Comparison of ENCODE assay signal across 9 cellular contexts in the genomic region with DNA sequence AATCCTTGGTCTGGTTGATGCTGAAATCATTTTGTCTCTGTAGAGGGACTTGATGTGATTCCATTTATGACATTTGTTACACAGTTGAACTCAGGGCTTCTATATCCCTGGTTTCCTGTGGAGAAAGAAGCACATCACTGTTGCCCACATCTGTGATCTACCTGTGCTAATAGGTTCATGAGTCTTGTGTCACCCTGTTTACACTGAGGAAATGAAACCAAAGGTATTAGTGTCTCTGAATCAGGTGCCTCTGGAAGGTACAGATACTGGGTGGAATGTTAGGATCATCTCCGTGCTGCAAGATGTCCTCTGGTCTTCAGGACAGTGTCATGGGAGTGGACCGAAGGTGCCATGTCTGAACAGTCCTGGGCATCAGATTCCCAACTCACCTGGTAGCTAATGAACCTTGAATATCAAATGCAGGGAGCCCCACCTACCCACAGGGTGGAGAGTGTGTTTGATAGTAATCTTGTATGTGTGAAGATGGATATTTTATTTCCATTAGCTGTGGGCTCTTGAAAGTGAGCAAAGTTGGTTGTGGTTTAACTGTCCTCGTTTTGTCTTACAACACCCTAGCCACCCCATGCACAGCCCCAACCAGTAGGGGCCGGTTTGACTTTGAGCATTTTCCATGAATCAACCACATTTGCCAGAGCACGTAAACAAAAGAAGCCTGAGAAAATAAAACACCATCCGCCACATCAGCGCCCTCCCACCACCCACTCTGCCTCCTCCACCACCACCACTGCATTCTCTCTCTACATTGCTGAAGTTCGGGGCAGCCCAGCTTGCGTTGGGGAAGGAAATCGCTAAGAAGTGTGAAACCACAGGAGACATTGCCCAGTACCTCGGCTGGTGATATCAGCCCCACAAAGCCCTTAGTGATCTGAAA. TPM values are rescaled to one million over a fixed set of nuclear protein-coding genes. Genes with fewer than 3 reads are reported as not detected.
DNase-seq lines count a peak whose midpoint lies in the region; ATAC-seq and TF ChIP-seq lines count a peak whose summit lies in the region.
"Had no signal": no experiment of that assay in that cellular context is flagged by ENCODE, and none has a peak within 500 bp of the region (broad histone marks: within the 10 kb centered on the region; RNA-seq: fewer than 3 reads in every experiment).

No MANE protein-coding gene starts in this region.

- no peaks in the 10 kb centered on the region for H3K9me3 ChIP-seq in right atrium auricular region
- H3K9me3 ChIP-seq in heart right ventricle = no peaks in the 10 kb centered on the region
- H3K9me3 ChIP-seq in MG63 = no peaks in the 10 kb centered on the region
- H3K9me3 ChIP-seq: A549 had no signal

- no peaks in the 10 kb centered on the region for H3K9me3 Mint-ChIP-seq in activated CD8-positive, alpha-beta T cell treated with anti-CD3 and anti-CD28 coated beads for 36 hours

- intact Hi-C loops in Right ventricle myocardium inferior (cut with DNase I) = no loop called here
- intact Hi-C loops in activated CD8-positive, alpha-beta T cell treated with anti-CD3 and anti-CD28 coated beads for 36 hours (cut with micrococcal nuclease) = loop anchor here (5.0 kb wide), 2 partner anchors 85 to 135 kb away; no protein-coding TSS in a partner anchor
- intact Hi-C loops in heart right ventricle (cut with DNase I) = no loop called here

- ATAC-seq in Right ventricle myocardium inferior = no peak
- ATAC-seq in activated CD8-positive, alpha-beta T cell treated with anti-CD3 and anti-CD28 coated beads for 36 hours = peak; percentile 89
- peak in 5 of 8 donors; percentile 48 to 56 (median 52) for ATAC-seq in heart right ventricle
- ATAC-seq: A549 had no signal

- CTCF ChIA-PET in activated CD8-positive, alpha-beta T cell treated with anti-CD3 and anti-CD28 coated beads for 36 hours (lab: Charles Lee) = interaction anchor here (0.7 to 8.5 kb wide), 16 partner anchors 9 to 312 kb away, joined by 3 to 58 read pairs (median 4); a partner anchor contains a TSS

- peaks cover 24% of the 10 kb centered on the region for H3K36me3 Mint-ChIP-seq in activated CD8-positive, alpha-beta T cell treated with anti-CD3 and anti-CD28 coated beads for 36 hours (ENCODE audit: low read depth)

- H3K4me1 ChIP-seq in right atrium auricular region = no peaks in the 10 kb centered on the region
- peaks cover 0 to 30% (median 0%) of the 10 kb centered on the region in 9 donors for H3K4me1 ChIP-seq in heart right ventricle
- H3K4me1 ChIP-seq: A549 had no signal

- DNase-seq in Right ventricle myocardium inferior (ENCODE audit: missing footprints) = peak; percentile 64
- no peak for DNase-seq in right atrium auricular region (ENCODE audit: low spot score)
- DNase-seq in Jurkat, Clone E6-1 (ENCODE audit: low read depth, low spot score) = peak; percentile 93
- peak; percentile 94 for DNase-seq in activated CD8-positive, alpha-beta T cell treated with anti-CD3 and anti-CD28 coated beads for 36 hours
- DNase-seq in heart right ventricle = no peak
- peak; percentile 75 for DNase-seq in stimulated activated CD8-positive, alpha-beta memory T cell treated with anti-CD3 and anti-CD28 coated beads, Interleukin-4, amount 100 ng/mL, for 24 hours (ENCODE audit: low read depth)
- DNase-seq in MG63 = no peak
- DNase-seq in LoVo (ENCODE audit: low spot score) = no peak

- TF ChIP-seq CTCF in right atrium auricular region (IDR thresholded peaks at IDR 0.05) = no peak
- no peak for TF ChIP-seq CTCF in activated CD8-positive, alpha-beta T cell treated with anti-CD3 and anti-CD28 coated beads for 36 hours (IDR thresholded peaks at IDR 0.05)
- no peak for TF ChIP-seq CTCF in heart right ventricle (IDR thresholded peaks at IDR 0.05)

- POLR2A ChIA-PET in activated CD8-positive, alpha-beta T cell treated with anti-CD3 and anti-CD28 coated beads for 36 hours (lab: Charles Lee) = interaction anchor here (1.1 to 1.4 kb wide), 2 partner anchors 11 to 87 kb away, joined by 3 to 5 read pairs; no protein-coding TSS in a partner anchor

- H3K27me3 Mint-ChIP-seq in activated CD8-positive, alpha-beta T cell treated with anti-CD3 and anti-CD28 coated beads for 36 hours = no peaks in the 10 kb centered on the region

- WGBS in heart right ventricle, 2 donors = 71 to 74% methylated on average over 11 of the region's 11 CpGs

- peak overlapping the region; percentile 43 for H3K4me3 Mint-ChIP-seq in activated CD8-positive, alpha-beta T cell treated with anti-CD3 and anti-CD28 coated beads for 36 hours

- H3K27me3 ChIP-seq in right atrium auricular region = no peaks in the 10 kb centered on the region
- no peaks in the 10 kb centered on the region for H3K27me3 ChIP-seq in heart right ventricle
- no peaks in the 10 kb centered on the region for H3K27me3 ChIP-seq in MG63

- peak overlapping the region; percentile 90 for H3K27ac Mint-ChIP-seq in activated CD8-positive, alpha-beta T cell treated with anti-CD3 and anti-CD28 coated beads for 36 hours

- H3K4me1 Mint-ChIP-seq in activated CD8-positive, alpha-beta T cell treated with anti-CD3 and anti-CD28 coated beads for 36 hours (ENCODE audit: low read depth) = peaks cover 77% of the 10 kb centered on the region

- H3K36me3 ChIP-seq in right atrium auricular region (peaks cover 29% of the 10 kb centered on the region), heart right ventricle (peaks cover 0 to 49% (median 13%) of the 10 kb centered on the region in 9 donors), MG63 (peaks cover 6% of the 10 kb centered on the region)

- no peak overlapping the region for H3K4me3 ChIP-seq in right atrium auricular region
- H3K4me3 ChIP-seq in Jurkat, Clone E6-1 (ENCODE audit: low read length) = no peak overlapping the region
- no peak overlapping the region for H3K4me3 ChIP-seq in heart right ventricle
- no peak overlapping the region for H3K4me3 ChIP-seq in MG63
- H3K4me3 ChIP-seq: A549 had no signal

- H3K27ac ChIP-seq in right atrium auricular region (no peak overlapping the region), heart right ventricle (peak overlapping the region in 1 of 10 donors; percentile 58)
- H3K27ac ChIP-seq: A549 had no signal

RNA-seq across cellular contexts. Expression of a gene that starts 54.7 kb away (rescaled TPM):
- total RNA-seq in Right ventricle myocardium inferior (22.9 TPM), right atrium auricular region (10 to 100 TPM; 36.3 to 41.9 TPM), heart right ventricle (10 to 100 TPM; 17.6 to 29.3 (median 24.2) TPM)
- polyA plus RNA-seq in Jurkat, Clone E6-1 (2012; ENCODE audit: insufficient read depth, insufficient read length) = 59.3 TPM
- total RNA-seq in activated CD8-positive, alpha-beta T cell treated with anti-CD3 and anti-CD28 coated beads for 36 hours = 10 to 100 TPM; 28.0 to 28.8 TPM
- polyA plus RNA-seq in heart right ventricle = 10 to 100 TPM; 11.9 to 24.0 TPM
- total RNA-seq in MG63 (2014; rRNA removed; shearing (Covaris generic); ENCODE audit: low replicate concordance) = 70.1 and 81.2 TPM in 2 replicates

Comparison
In these comparisons a context has a peak if more than half of its experiments do, and no peak if none do; other contexts are left out.
1. DNase-seq: peak in Right ventricle myocardium inferior (single experiment), Jurkat, Clone E6-1 (single experiment), activated CD8-positive, alpha-beta T cell treated with anti-CD3 and anti-CD28 coated beads for 36 hours (single experiment) and stimulated activated CD8-positive, alpha-beta memory T cell treated with anti-CD3 and anti-CD28 coated beads, Interleukin-4, amount 100 ng/mL, for 24 hours (single experiment); none in right atrium auricular region (single experiment), heart right ventricle (0 of 2), MG63 (single experiment) and LoVo (single experiment).